8 cellular contexts compared by ENCODE assay signal in the genomic region with DNA sequence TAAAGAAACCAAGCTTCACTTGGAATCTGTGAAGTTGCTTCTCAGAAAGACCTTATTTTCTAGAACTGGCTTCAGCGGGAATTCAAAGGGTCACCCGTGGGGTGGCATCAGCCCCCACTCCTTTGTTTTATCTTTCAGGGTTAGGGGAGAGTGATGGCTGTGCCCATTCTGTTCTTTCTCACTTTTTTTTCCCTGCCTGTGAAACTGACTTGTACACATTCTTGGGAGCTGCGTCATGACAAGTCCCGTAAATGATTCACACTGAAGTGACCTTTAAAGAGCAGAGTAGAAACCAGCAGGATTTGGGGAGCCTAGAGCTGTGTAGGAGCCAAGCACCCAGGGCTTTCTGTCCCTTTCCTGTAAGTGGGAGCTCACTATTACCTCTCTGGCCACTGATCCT. TPM values are rescaled to one million over a fixed set of nuclear protein-coding genes. Genes with fewer than 3 reads are reported as not detected.
DNase-seq lines count a peak whose midpoint lies in the region; ATAC-seq and TF ChIP-seq lines count a peak whose summit lies in the region.

No MANE protein-coding gene starts in this region.

- H3K27me3 Mint-ChIP-seq in Calu3 (ENCODE audit: unreplicated experiment) (no peaks in the 10 kb centered on the region), glutamatergic neuron (ENCODE audit: unreplicated experiment) (peaks cover 7% of the 10 kb centered on the region)

- no peaks in the 10 kb centered on the region for H3K27me3 ChIP-seq in prostate gland (replicated peaks; ENCODE audit: insufficient read depth)

- peak; percentile 40 for TF ChIP-seq POLR2A in prostate gland (IDR thresholded peaks at IDR 0.05)

- intact Hi-C loops in Calu3 (cut with micrococcal nuclease; ENCODE audit: unreplicated experiment), result loop anchor here (5.0 kb wide), 1 partner anchor 63 kb away; a partner anchor contains a TSS
- intact Hi-C loops in prostate gland (cut with DNase I), result loop anchor here (2.0 kb wide), 1 partner anchor 61 kb away; no protein-coding TSS in a partner anchor

- WGBS in prostate gland, result 15% methylated on average over 4 of the region's 4 CpGs

- no peaks in the 10 kb centered on the region for H3K4me1 ChIP-seq in prostate gland (replicated peaks)

- H3K9me3 Mint-ChIP-seq in Calu3 (ENCODE audit: low read depth, unreplicated experiment), result no peaks in the 10 kb centered on the region
- peaks cover 1% of the 10 kb centered on the region for H3K9me3 Mint-ChIP-seq in glutamatergic neuron (ENCODE audit: unreplicated experiment)

- no peak overlapping the region for H3K4me3 ChIP-seq in prostate gland

- peak overlapping the region; percentile 87 to 91 for H3K27ac ChIP-seq in prostate gland

- H3K9me3 ChIP-seq in prostate gland, result no peaks in the 10 kb centered on the region

- H3K27ac Mint-ChIP-seq in Calu3 (ENCODE audit: unreplicated experiment), result peak overlapping the region; percentile 88
- H3K27ac Mint-ChIP-seq in glutamatergic neuron (ENCODE audit: unreplicated experiment), result peak overlapping the region; percentile 46

- H3K4me3 Mint-ChIP-seq in Calu3 (ENCODE audit: low read depth, unreplicated experiment) (peak overlapping the region; percentile 45), glutamatergic neuron (ENCODE audit: unreplicated experiment) (peak overlapping the region; percentile 41)

- BruUV-seq in Calu3 (replicated peaks; lab: Mats Ljungman, UMichigan), result no TSS peak

- CTCF ChIA-PET in Calu3 (lab: Charles Lee), result interaction anchor here (0.7 to 2.6 kb wide), 4 partner anchors 10 to 186 kb away, joined by 3 to 17 read pairs (median 14); no protein-coding TSS in a partner anchor

- no peak for ATAC-seq in HG03097 (IDR thresholded peaks at IDR 0.05; ENCODE audit: low FRiP score, unreplicated experiment)
- no peak for ATAC-seq in GM19452 (IDR thresholded peaks at IDR 0.05; ENCODE audit: unreplicated experiment)

- TF ChIP-seq CTCF in Calu3 (IDR thresholded peaks at IDR 0.05; ENCODE audit: unreplicated experiment) (no peak), glutamatergic neuron (IDR thresholded peaks at IDR 0.05; ENCODE audit: partially characterized antibody, unreplicated experiment) (no peak), prostate gland (IDR thresholded peaks at IDR 0.05) (no peak)

- H3K4me1 Mint-ChIP-seq in Calu3 (ENCODE audit: low read depth, unreplicated experiment) (peaks cover 50% of the 10 kb centered on the region), glutamatergic neuron (ENCODE audit: low read depth, unreplicated experiment) (peaks cover 54% of the 10 kb centered on the region)

- H3K36me3 ChIP-seq in prostate gland, result no peaks in the 10 kb centered on the region

- H3K36me3 Mint-ChIP-seq in Calu3 (ENCODE audit: insufficient read depth, unreplicated experiment) (peaks cover 16% of the 10 kb centered on the region), glutamatergic neuron (ENCODE audit: unreplicated experiment) (no peaks in the 10 kb centered on the region)

- DNase-seq in Calu3 (peak; percentile 64), SW480 (ENCODE audit: low spot score) (peak; percentile 31), glutamatergic neuron (no peak), prostate gland (ENCODE audit: low spot score) (peak; percentile 81), cerebellum (ENCODE audit: low spot score) (no peak)
- no peak for DNase-seq in activated T-cell treated with anti-CD3 and anti-CD28 coated beads, Interleukin-2, amount 50 U/mL, for 1 hour

RNA-seq across cellular contexts. Expression of a gene that starts 43.8 kb away (rescaled TPM):
- total RNA-seq in Calu3 (2022) (32.0 and 34.5 TPM in 2 replicates), glutamatergic neuron (ENCODE audit: unreplicated experiment) (129 TPM), prostate gland (10 to 100 TPM; 15.4 to 16.2 TPM), cerebellum (3.0 TPM)

Comparison
In these comparisons a context has a peak if more than half of its experiments do, and no peak if none do; other contexts are left out.
1. DNase-seq: peak in Calu3 (single experiment), SW480 (single experiment) and prostate gland (single experiment); none in glutamatergic neuron (single experiment), activated T-cell treated with anti-CD3 and anti-CD28 coated beads, Interleukin-2, amount 50 U/mL, for 1 hour (single experiment) and cerebellum (single experiment).